Comparison of ENCODE assay signal across 18 cellular contexts in genomic region chr14:93527076-93527692, GRCh38.
DNase-seq lines count a peak whose midpoint lies in the region; ATAC-seq, FAIRE-seq and TF ChIP-seq lines count a peak whose summit lies in the region.
"Had no signal": no experiment of that assay in that cellular context is flagged by ENCODE, and none has a peak within 500 bp of the region (broad histone marks: within the 10 kb centered on the region; RNA-seq: fewer than 3 reads in every experiment).

No MANE protein-coding gene starts in this region.

- FAIRE-seq in GM19239 (lab: Jason Lieb, UNC): peak; percentile 81
- FAIRE-seq: endometrium had no signal

- H3K4me1 ChIP-seq in osteoblast (ENCODE audit: insufficient read depth, low read length): no peaks in the 10 kb centered on the region
- H3K4me1 ChIP-seq: HAP-1, neural progenitor cell had no signal

- no peaks in the 10 kb centered on the region for H3K79me2 ChIP-seq in osteoblast (ENCODE audit: insufficient read depth, low read length)

- H2AFZ ChIP-seq in osteoblast (ENCODE audit: low read length): no peak overlapping the region
- H2AFZ ChIP-seq: neural progenitor cell had no signal

- H4K20me1 ChIP-seq in osteoblast (ENCODE audit: insufficient read depth, low read length): no peaks in the 10 kb centered on the region

- no peak for TF ChIP-seq CTCF in osteoblast (IDR thresholded peaks at IDR 0.05; ENCODE audit: extremely low read depth, low read depth, low read length)

- no peaks in the 10 kb centered on the region for H3K9me3 ChIP-seq in osteoblast (ENCODE audit: low read depth, low read length)
- H3K9me3 ChIP-seq: HAP-1 had no signal

- H3K27ac ChIP-seq in osteoblast (ENCODE audit: low read depth, low read length): no peak overlapping the region
- H3K27ac ChIP-seq: neural progenitor cell had no signal

- DNase-seq in GM19239 (ENCODE audit: insufficient read length, low spot score) (no peak), NOMO-1 treated with DMSO at 0.1 percent for 48 hours (lab: John Stamatoyannopoulos, UW; ENCODE audit: unreplicated experiment) (peak; percentile 98), cerebellar cortex (ENCODE audit: low spot score) (peak; percentile 11), osteoblast (ENCODE audit: insufficient read length, low spot score, missing footprints) (peak; percentile 53)
- DNase-seq in stimulated activated CD4-positive, alpha-beta T cell treated with anti-CD3 and anti-CD28 coated beads, Interleukin-4, amount 100 ng/mL, for 24 hours: no peak
- DNase-seq: activated CD4-positive, alpha-beta T cell treated with anti-CD3 and anti-CD28 coated beads, Interleukin-2, amount 50 U/mL, for 4 hours; DND-41; glutamatergic neuron; islet precursor cell; MM.1S; SHP77 treated with DMSO at 0.1 percent for 48 hours; stimulated activated CD4-positive, alpha-beta T cell treated with anti-CD3 and anti-CD28 coated beads, Interleukin-1b, Interleukin-23, amount 100 ng/mL, for 48 hours had no signal

- ATAC-seq in GM18858 (IDR thresholded peaks at IDR 0.05; ENCODE audit: unreplicated experiment) (no peak), HG02840 (IDR thresholded peaks at IDR 0.05; ENCODE audit: low FRiP score, unreplicated experiment) (no peak)
- ATAC-seq: sciatic nerve had no signal

- H3K4me2 ChIP-seq in osteoblast (ENCODE audit: insufficient read depth, low read length): no peak overlapping the region
- H3K4me2 ChIP-seq: neural progenitor cell had no signal

- no peaks in the 10 kb centered on the region for H3K36me3 ChIP-seq in osteoblast (ENCODE audit: insufficient read depth, low read length)
- H3K36me3 ChIP-seq: HAP-1, neural progenitor cell had no signal

- no peaks in the 10 kb centered on the region for H3K27me3 ChIP-seq in osteoblast (ENCODE audit: insufficient read depth, low read length)
- H3K27me3 ChIP-seq: neural progenitor cell had no signal

- no peak overlapping the region for H3K4me3 ChIP-seq in osteoblast (ENCODE audit: insufficient read depth, low read length)
- H3K4me3 ChIP-seq: HAP-1, neural progenitor cell had no signal

Comparison
In these comparisons a context has a peak if more than half of its experiments do, and no peak if none do; other contexts are left out.
1. DNase-seq: peak in NOMO-1 treated with DMSO at 0.1 percent for 48 hours (single experiment), cerebellar cortex (single experiment) and osteoblast (single experiment); none in GM19239 (single experiment) and stimulated activated CD4-positive, alpha-beta T cell treated with anti-CD3 and anti-CD28 coated beads, Interleukin-4, amount 100 ng/mL, for 24 hours (single experiment).